Comparison of ENCODE assay signal across 8 cellular contexts in genomic region chr15:64153480-64154367, GRCh38. TPM values are rescaled to one million over a fixed set of nuclear protein-coding genes. Genes with fewer than 3 reads are reported as not detected.
DNase-seq lines count a peak whose midpoint lies in the region; ATAC-seq and TF ChIP-seq lines count a peak whose summit lies in the region.

No MANE protein-coding gene starts in this region.

- no peak for TF ChIP-seq EP300 in transverse colon (IDR thresholded peaks at IDR 0.05; ENCODE audit: low read depth)

- WGBS in transverse colon (ENCODE audit: low coverage in 1 of 2), 2 donors: 0 to 22% methylated on average over 1 to 12 of the region's 12 CpGs

- H3K4me1 ChIP-seq in parathyroid adenoma: no peaks in the 10 kb centered on the region
- H3K4me1 ChIP-seq in transverse colon: peaks cover 13 to 28% (median 24%) of the 10 kb centered on the region in 4 donors

- no peak overlapping the region for H3K4me2 ChIP-seq in parathyroid adenoma (ENCODE audit: low read length)

- H3K4me1 Mint-ChIP-seq in activated naive CD4-positive, alpha-beta T cell treated with anti-CD3 and anti-CD28 coated beads, Interleukin-2, amount 10 ng/mL, durations not matched to agents 7 days and 5 days: peaks cover 44% of the 10 kb centered on the region

- no peaks in the 10 kb centered on the region for H3K9me3 Mint-ChIP-seq in activated naive CD4-positive, alpha-beta T cell treated with anti-CD3 and anti-CD28 coated beads, Interleukin-2, amount 10 ng/mL, durations not matched to agents 7 days and 5 days

- no peak overlapping the region for H3K27ac ChIP-seq in parathyroid adenoma
- peak overlapping the region in 3 of 4 donors; percentile 6 to 27 (median 7) for H3K27ac ChIP-seq in transverse colon

- peak; percentile 92 for DNase-seq in GM10248 (ENCODE audit: extremely low spot score)
- peak; percentile 92 for DNase-seq in NB4 (ENCODE audit: low read depth)
- DNase-seq in SK-N-DZ (ENCODE audit: low spot score): peak; percentile 87
- peak; percentile 95 for DNase-seq in activated naive CD4-positive, alpha-beta T cell treated with anti-CD3 and anti-CD28 coated beads, Interleukin-2, amount 10 ng/mL, durations not matched to agents 7 days and 5 days
- peak; percentile 95 for DNase-seq in Right ventricle myocardium inferior (ENCODE audit: missing footprints)
- DNase-seq in transverse colon: peak; percentile 92

- peaks cover 31% of the 10 kb centered on the region for H3K36me3 Mint-ChIP-seq in activated naive CD4-positive, alpha-beta T cell treated with anti-CD3 and anti-CD28 coated beads, Interleukin-2, amount 10 ng/mL, durations not matched to agents 7 days and 5 days

- intact Hi-C loops in Right ventricle myocardium inferior (cut with DNase I) (loop anchor here (5.0 to 10.0 kb wide), 3 partner anchors 41 to 399 kb away; partner anchors contain the start of gene CIAO2A), transverse colon (cut with DNase I; ENCODE audit: low total_unique reads) (no loop called here)

- H3K27ac Mint-ChIP-seq in activated naive CD4-positive, alpha-beta T cell treated with anti-CD3 and anti-CD28 coated beads, Interleukin-2, amount 10 ng/mL, durations not matched to agents 7 days and 5 days: peak overlapping the region; percentile 80

- no peak overlapping the region for H2AFZ ChIP-seq in parathyroid adenoma

- TF ChIP-seq POLR2A in NB4 (IDR thresholded peaks at IDR 0.05; ENCODE audit: extremely low read depth, insufficient read length): peak; percentile 25
- peak; percentile 18 for TF ChIP-seq POLR2A in transverse colon (IDR thresholded peaks at IDR 0.05)

- peaks cover 42% of the 10 kb centered on the region for H3K27me3 Mint-ChIP-seq in activated naive CD4-positive, alpha-beta T cell treated with anti-CD3 and anti-CD28 coated beads, Interleukin-2, amount 10 ng/mL, durations not matched to agents 7 days and 5 days

- in situ Hi-C loops in transverse colon (cut with MboI; ENCODE audit: low pct_ligation_motif_present in 1 of 4, low pct_unique_long_range_greater_than_20kb in 1 of 4, low sequenced_read_pairs in 3 of 4): no loop called here

- ATAC-seq in HG02571 (IDR thresholded peaks at IDR 0.05; ENCODE audit: unreplicated experiment): peak; percentile 54
- ATAC-seq in Right ventricle myocardium inferior: peak; percentile 84

- H3K9ac ChIP-seq in parathyroid adenoma: no peak overlapping the region

- no peaks in the 10 kb centered on the region for H3K79me2 ChIP-seq in parathyroid adenoma

- CTCF ChIA-PET in GM10248 (lab: Yijun Ruan, JAX): interaction anchor here (0.6 to 5.4 kb wide), 34 partner anchors 8 to 545 kb away, joined by 3 to 59 read pairs (median 4); partner anchors contain the start of genes CIAO2A, PPIB and SNX1
- CTCF ChIA-PET in activated naive CD4-positive, alpha-beta T cell treated with anti-CD3 and anti-CD28 coated beads, Interleukin-2, amount 10 ng/mL, durations not matched to agents 7 days and 5 days (lab: Charles Lee): interaction anchor here (0.6 to 2.8 kb wide), 20 partner anchors 9 to 574 kb away, joined by 3 to 28 read pairs (median 4); partner anchors contain the start of genes CIAO2A and PPIB

- POLR2A ChIA-PET in GM10248 (lab: Yijun Ruan, JAX): interaction anchor here (0.6 to 1.3 kb wide), 4 partner anchors 9 to 431 kb away, joined by 3 to 10 read pairs (median 3); no protein-coding TSS in a partner anchor

- H3K4me3 ChIP-seq in NB4 (ENCODE audit: low read depth, low read length): no peak overlapping the region
- H3K4me3 ChIP-seq in parathyroid adenoma (ENCODE audit: low read depth, low read length): no peak overlapping the region
- peak overlapping the region in 1 of 4 donors; percentile 8 for H3K4me3 ChIP-seq in transverse colon

- H3K36me3 ChIP-seq in parathyroid adenoma (ENCODE audit: control insufficient read depth, insufficient read depth, low read length) (no peaks in the 10 kb centered on the region), transverse colon (peaks cover 0 to 33% (median 13%) of the 10 kb centered on the region in 4 donors)

- peak; percentile 99 for TF ChIP-seq CTCF in GM10248 (IDR thresholded peaks at IDR 0.05; ENCODE audit: control extremely low read depth, extremely low read depth, low read depth, missing control alignments)
- peak; percentile 95 for TF ChIP-seq CTCF in NB4 (IDR thresholded peaks at IDR 0.05; ENCODE audit: low read depth, low read length)
- TF ChIP-seq CTCF in parathyroid adenoma (IDR thresholded peaks at IDR 0.05): peak; percentile 86
- TF ChIP-seq CTCF in transverse colon (IDR thresholded peaks at IDR 0.05): peak; percentile 92 to 99 (median 98)

- H3K27me3 ChIP-seq in parathyroid adenoma (ENCODE audit: control insufficient read depth, insufficient read depth, low read length): peaks cover 3% of the 10 kb centered on the region
- peaks cover 26% of the 10 kb centered on the region for H3K27me3 ChIP-seq in transverse colon

- peak overlapping the region; percentile 35 for H3K4me3 Mint-ChIP-seq in activated naive CD4-positive, alpha-beta T cell treated with anti-CD3 and anti-CD28 coated beads, Interleukin-2, amount 10 ng/mL, durations not matched to agents 7 days and 5 days

- H3K9me3 ChIP-seq in parathyroid adenoma (ENCODE audit: control insufficient read depth, low read length) (no peaks in the 10 kb centered on the region), transverse colon (no peaks in the 10 kb centered on the region)

RNA-seq across cellular contexts. Expression of gene SNX22, which starts 2.2 kb away (rescaled TPM):
- polyA plus RNA-seq in SK-N-DZ (2014; cell fraction: cytosol; rRNA removed): 4.5 and 6.9 TPM in 2 replicates
- 22.6 and 27.8 TPM in 2 replicates for polyA plus RNA-seq in SK-N-DZ (2014; cell fraction: nucleus; rRNA removed)
- total RNA-seq in Right ventricle myocardium inferior (7.4 TPM), transverse colon (1 to 10 TPM in 2 of 4 donors, not detected in 2; 2.2 to 3.7 TPM)

RNA-seq across cellular contexts. Expression of gene PPIB, which starts 9.1 kb away (rescaled TPM):
- polyA plus RNA-seq in SK-N-DZ (2014; cell fraction: cytosol; rRNA removed): 388 and 415 TPM in 2 replicates
- polyA plus RNA-seq in SK-N-DZ (2014; cell fraction: nucleus; rRNA removed): 154 and 174 TPM in 2 replicates
- 127 TPM for total RNA-seq in Right ventricle myocardium inferior
- 100 to 1,000 TPM in 3 of 4 donors, 10 to 100 TPM in 1; 39.6 to 226 (median 154) TPM for total RNA-seq in transverse colon

RNA-seq across cellular contexts. Expression of gene SNX1, which starts 57.9 kb away (rescaled TPM):
- 33.8 and 34.1 TPM in 2 replicates for polyA plus RNA-seq in SK-N-DZ (2014; cell fraction: cytosol; rRNA removed)
- polyA plus RNA-seq in SK-N-DZ (2014; cell fraction: nucleus; rRNA removed): 42.3 and 96.4 TPM in 2 replicates
- total RNA-seq in Right ventricle myocardium inferior (90.7 TPM), transverse colon (10 to 100 TPM; 42.4 to 91.0 (median 65.4) TPM)
